9 cellular contexts compared by ENCODE assay signal in the genomic region with DNA sequence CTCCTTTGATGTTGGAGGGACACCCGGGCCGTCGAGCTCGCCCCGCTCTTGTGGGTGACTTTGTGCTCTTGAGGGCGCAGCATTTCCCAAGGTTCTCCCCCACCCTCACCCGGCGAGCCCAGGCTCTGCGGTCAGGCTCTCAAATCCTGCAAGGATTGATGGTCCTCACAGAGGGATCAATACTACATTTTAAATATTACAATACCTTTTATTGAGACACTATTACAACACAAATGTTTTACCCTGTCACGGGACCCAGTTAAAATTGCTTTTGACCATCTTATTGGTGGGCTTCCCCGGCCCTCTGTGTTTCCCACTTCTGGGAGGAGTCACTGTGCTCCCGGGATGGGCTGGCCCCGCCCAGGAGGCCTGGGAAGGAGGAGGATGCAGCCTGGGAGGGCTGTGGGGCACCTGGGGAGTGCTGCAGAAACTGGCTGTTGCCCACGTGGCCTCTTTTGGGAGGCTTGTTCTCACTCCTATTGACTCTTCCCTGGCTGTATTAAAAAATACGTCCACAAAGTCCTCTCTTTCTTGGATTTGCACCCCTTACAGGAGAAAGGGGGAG.
A peak's percentile ranks its signal among the peaks of the same experiment; 100 is the strongest.
DNase-seq lines count a peak whose midpoint lies in the region; ATAC-seq and TF ChIP-seq lines count a peak whose summit lies in the region.
"Had no signal": no experiment of that assay in that cellular context is flagged by ENCODE, and none has a peak within 500 bp of the region (broad histone marks: within the 10 kb centered on the region; RNA-seq: fewer than 3 reads in every experiment).

No MANE protein-coding gene starts in this region.

- in situ Hi-C loops in gastrocnemius medialis (cut with MboI; ENCODE audit: low sequenced_read_pairs in 4 of 4), result loop anchor here in 1 of 4 donors (10.0 kb wide), 1 partner anchor 534 kb away; the partner anchor contains the start of gene EN1

- TF ChIP-seq POLR2A in gastrocnemius medialis (IDR thresholded peaks at IDR 0.05), result no peak

- intact Hi-C loops in gastrocnemius medialis (cut with DNase I; ENCODE audit: low total_unique reads), result loop anchor here (1.0 to 5.0 kb wide), 3 partner anchors 89 to 996 kb away; no protein-coding TSS in a partner anchor

- H3K4me1 ChIP-seq in gastrocnemius medialis, result peaks cover 19 to 24% of the 10 kb centered on the region in 2 donors

- H3K4me3 ChIP-seq in SK-N-MC, result peak overlapping the region; percentile 84
- peak overlapping the region; percentile 50 to 62 for H3K4me3 ChIP-seq in foreskin fibroblast (ENCODE audit: low read depth in 1 of 2, low read length in 2 of 2)
- peak overlapping the region; percentile 68 to 78 (median 74) for H3K4me3 ChIP-seq in gastrocnemius medialis

- H3K27me3 ChIP-seq in gastrocnemius medialis, result no peaks in the 10 kb centered on the region

- H3K36me3 ChIP-seq in SK-N-MC (ENCODE audit: insufficient read depth, low read length), result no peaks in the 10 kb centered on the region
- H3K36me3 ChIP-seq in gastrocnemius medialis, result no peaks in the 10 kb centered on the region

- H3K9ac ChIP-seq in SK-N-MC (ENCODE audit: insufficient read length), result peak overlapping the region; percentile 86

- H3K9me3 ChIP-seq in SK-N-MC (ENCODE audit: low read depth, low read length), result no peaks in the 10 kb centered on the region
- H3K9me3 ChIP-seq in gastrocnemius medialis, result no peaks in the 10 kb centered on the region

- TF ChIP-seq CTCF in foreskin fibroblast (IDR thresholded peaks at IDR 0.05; ENCODE audit: low read depth, low read length), result no peak
- TF ChIP-seq CTCF in gastrocnemius medialis (IDR thresholded peaks at IDR 0.05 in 4 of 5, conservative IDR thresholded peaks at IDR 0.05 in 1 of 5), result no peak
- TF ChIP-seq CTCF in GM10266 (IDR thresholded peaks at IDR 0.05; ENCODE audit: control insufficient read depth, insufficient read depth, low read depth, missing control alignments), result no peak

- peak in 1 of 2 donors; percentile 20 for ATAC-seq in gastrocnemius medialis
- ATAC-seq: HepG2 had no signal

- no peak overlapping the region for H3K27ac ChIP-seq in SK-N-MC
- peak overlapping the region; percentile 84 to 90 (median 86) for H3K27ac ChIP-seq in gastrocnemius medialis

- DNase-seq in GM03348 (ENCODE audit: low spot score) (peak; percentile 64), SK-N-MC (ENCODE audit: low read depth, low spot score) (no peak), foreskin fibroblast (peak in 1 of 2 donors; percentile 20), gastrocnemius medialis (no peak), GM10266 (ENCODE audit: extremely low spot score) (no peak), mesenteric fat pad (ENCODE audit: low spot score) (no peak), HCEC 1CT (no peak)
- DNase-seq in central memory CD4-positive, alpha-beta T cell, result no peak
